1 cellular context compared by ENCODE assay signal in the genomic region with DNA sequence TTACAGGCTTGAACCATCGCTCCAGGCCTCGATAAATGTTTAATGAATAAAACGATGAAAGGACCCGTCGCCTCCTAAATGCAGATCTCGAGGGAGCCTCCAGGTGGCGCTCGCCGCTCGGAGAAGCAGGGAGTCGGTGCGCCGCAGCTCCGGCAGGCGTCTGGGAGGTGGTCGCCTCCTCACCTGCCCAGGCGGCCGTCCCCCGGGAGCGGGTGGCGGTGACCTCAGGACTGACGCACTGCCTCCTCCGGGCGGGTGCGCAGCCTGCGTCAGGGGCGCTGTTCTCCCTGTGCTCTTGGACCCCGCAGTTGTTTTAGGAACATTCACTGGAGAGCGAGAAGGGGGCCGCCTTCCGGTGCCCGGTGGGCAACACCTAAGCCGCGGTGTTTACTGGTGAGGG.
TF ChIP-seq lines count a peak whose summit lies in the region.

No MANE protein-coding gene starts in this region.

TF ChIP-seq in GM12878, 131 proteins besides CTCF, POLR2A, EP300 and RAD21 (continued from another document):
- 0 out of 2 replicates have a peak, but pooled peaks have one; percentile 60 for TF ChIP-seq SMARCA5 (IDR thresholded peaks at IDR 0.05)
- TF ChIP-seq TCF7 (IDR thresholded peaks at IDR 0.05; ENCODE audit: borderline replicate concordance): no peak
- TF ChIP-seq POU2F2 (IDR thresholded peaks at IDR 0.05; ENCODE audit: borderline replicate concordance, low read depth, low read length): 0 out of 3 replicates have a peak, but pooled peaks have one; percentile 29
- TF ChIP-seq BHLHE40 (IDR thresholded peaks at IDR 0.05; ENCODE audit: borderline replicate concordance in 1 of 2, low read depth in 2 of 2, low read length in 1 of 2): peak in 1 of 2 experiments; percentile 57; a peak in 1 of 4 replicates
- TF ChIP-seq IKZF1 (conservative IDR thresholded peaks at IDR 0.05): 0 out of 2 replicates have a peak, but pooled peaks have one; percentile 25
- TF ChIP-seq, protein P1, sequence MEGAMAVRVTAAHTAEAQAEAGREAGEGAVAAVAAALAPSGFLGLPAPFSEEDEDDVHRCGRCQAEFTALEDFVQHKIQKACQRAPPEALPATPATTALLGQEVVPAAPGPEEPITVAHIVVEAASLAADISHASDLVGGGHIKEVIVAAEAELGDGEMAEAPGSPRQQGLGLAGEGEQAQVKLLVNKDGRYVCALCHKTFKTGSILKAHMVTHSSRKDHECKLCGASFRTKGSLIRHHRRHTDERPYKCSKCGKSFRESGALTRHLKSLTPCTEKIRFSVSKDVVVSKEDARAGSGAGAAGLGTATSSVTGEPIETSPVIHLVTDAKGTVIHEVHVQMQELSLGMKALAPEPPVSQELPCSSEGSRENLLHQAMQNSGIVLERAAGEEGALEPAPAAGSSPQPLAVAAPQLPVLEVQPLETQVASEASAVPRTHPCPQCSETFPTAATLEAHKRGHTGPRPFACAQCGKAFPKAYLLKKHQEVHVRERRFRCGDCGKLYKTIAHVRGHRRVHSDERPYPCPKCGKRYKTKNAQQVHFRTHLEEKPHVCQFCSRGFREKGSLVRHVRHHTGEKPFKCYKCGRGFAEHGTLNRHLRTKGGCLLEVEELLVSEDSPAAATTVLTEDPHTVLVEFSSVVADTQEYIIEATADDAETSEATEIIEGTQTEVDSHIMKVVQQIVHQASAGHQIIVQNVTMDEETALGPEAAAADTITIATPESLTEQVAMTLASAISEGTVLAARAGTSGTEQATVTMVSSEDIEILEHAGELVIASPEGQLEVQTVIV (IDR thresholded peaks at IDR 0.05; ENCODE audit: borderline replicate concordance, partially characterized antibody): no peak
- TF ChIP-seq TCF12 (IDR thresholded peaks at IDR 0.05; ENCODE audit: low read depth, low read length): 0 out of 2 replicates have a peak, but pooled peaks have one; percentile 31
TF ChIP-seq in GM12878: peak in this region for 9.
